In genomic region chr18:22067109-22067508, GRCh38 we compare ENCODE assay signal across 34 cellular contexts.
"Had no signal": no experiment of that assay in that cellular context is flagged by ENCODE, and none has a peak within 500 bp of the region (broad histone marks: within the 10 kb centered on the region; RNA-seq: fewer than 3 reads in every experiment).

No MANE protein-coding gene starts in this region.

- H3K36me3 ChIP-seq: MG63 had no signal

- H3K4me3 ChIP-seq: MG63 had no signal

- H3K9me3 ChIP-seq: MG63 had no signal

- DNase-seq: Karpas-422, Kasumi-1, MG63, MM.1S, MV-4-11, NCI-H1048, NCI-H1092, NCI-H1092 treated with DMSO at 0.1 percent for 48 hours, NCI-H1105, NCI-H1105 treated with DMSO at 0.1 percent for 48 hours, NCI-H1417, NCI-H1417 treated with DMSO at 0.1 percent for 48 hours, NCI-H1436, NCI-H1436 treated with DMSO at 0.1 percent for 48 hours, NCI-H146, NCI-H1694, NCI-H1694 treated with DMSO at 0.1 percent for 48 hours, NCI-H187, NCI-H187 treated with DMSO at 0.1 percent for 48 hours, NCI-H1930, NCI-H2029, NCI-H2029 treated with DMSO at 0.1 percent for 48 hours, NCI-H2081, NCI-H2081 treated with DMSO at 0.1 percent for 48 hours, NCI-H2107, NCI-H2171, NCI-H2171 treated with DMSO at 0.1 percent for 48 hours, NCI-H2227 treated with DMSO at 0.1 percent for 48 hours, NCI-H226, NCI-H345, NCI-H446, NCI-H446 treated with DMSO at 0.1 percent for 48 hours, NCI-H510A, NCI-H510A treated with DMSO at 0.1 percent for 48 hours had no signal

- H3K27me3 ChIP-seq: MG63 had no signal
